ENCODE assay signal across 17 cellular contexts in the genomic region with DNA sequence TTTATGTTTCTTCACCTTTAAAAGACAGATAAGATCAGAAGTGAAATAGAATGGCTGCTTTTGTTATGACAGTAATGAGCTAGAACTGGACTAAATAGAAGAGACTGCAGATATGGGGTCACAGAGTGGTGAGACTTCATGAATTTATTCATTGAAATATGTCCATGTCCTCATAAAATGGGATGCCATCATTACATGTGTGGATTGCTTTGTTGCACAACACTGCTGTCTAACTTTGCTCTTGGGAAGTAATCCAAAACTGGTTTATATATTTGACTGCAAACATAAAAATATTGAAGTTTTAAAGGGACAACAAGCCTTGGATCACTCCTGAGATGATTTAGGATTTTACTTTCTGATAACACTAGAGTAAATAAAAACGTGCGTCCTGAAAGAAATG.
"Had no signal": no experiment of that assay in that cellular context is flagged by ENCODE, and none has a peak within 500 bp of the region (broad histone marks: within the 10 kb centered on the region; RNA-seq: fewer than 3 reads in every experiment).

No MANE protein-coding gene starts in this region.

- H3K36me3 ChIP-seq: stomach, thyroid gland had no signal

- H3K27me3 Mint-ChIP-seq: activated B cell treated with CpG ODN at 0.5 μM for 24 hours; activated CD4-positive, alpha-beta T cell treated with anti-CD3 and anti-CD28 coated beads, Interleukin-2, amount 10 ng/mL, durations not matched to agents 24 days and 14 days; brain had no signal

- H3K4me3 ChIP-seq: lung, skin epidermis, stomach, thyroid gland had no signal

- H3K4me1 ChIP-seq: parathyroid adenoma, stomach, thyroid gland had no signal

- H3K9me3 ChIP-seq: stomach, thyroid gland had no signal

- H3K4me3 Mint-ChIP-seq: activated B cell treated with CpG ODN at 0.5 μM for 24 hours; activated CD4-positive, alpha-beta T cell treated with anti-CD3 and anti-CD28 coated beads, Interleukin-2, amount 10 ng/mL, durations not matched to agents 24 days and 14 days; brain; immature natural killer cell; naive thymus-derived CD4-positive, alpha-beta T cell had no signal

- H3K36me3 Mint-ChIP-seq: brain; immature natural killer cell; naive thymus-derived CD4-positive, alpha-beta T cell had no signal

- H3K9me3 Mint-ChIP-seq: activated CD4-positive, alpha-beta T cell treated with anti-CD3 and anti-CD28 coated beads, Interleukin-2, amount 10 ng/mL, durations not matched to agents 24 days and 14 days; activated T-helper 2 cell treated with anti-CD3 and anti-CD28 coated beads, Interferon-gamma antibody, Interleukin-2, Interleukin-4, amounts not matched to agents 10 μg/mL and 5 μg/mL and 100 μg/mL, durations not matched to agents 14 hours and 24 hours and 36 hours; brain had no signal

- DNase-seq: activated B cell treated with CpG ODN at 0.5 μM for 24 hours; activated CD4-positive, alpha-beta T cell treated with anti-CD3 and anti-CD28 coated beads, Interleukin-2, amount 10 ng/mL, durations not matched to agents 24 days and 14 days; activated naive CD4-positive, alpha-beta T cell treated with anti-CD3 and anti-CD28 coated beads, Interleukin-2, amount 50 U/mL, for 16 hours; activated T-cell treated with anti-CD3 and anti-CD28 coated beads for 4 hours; amygdala; dermis blood vessel endothelial cell; immature natural killer cell; left colon; naive thymus-derived CD4-positive, alpha-beta T cell; stomach; thyroid gland had no signal

- H3K27me3 ChIP-seq: stomach, thyroid gland had no signal

- ATAC-seq: esophagus mucosa; left colon; naive thymus-derived CD4-positive, alpha-beta T cell had no signal

- H3K27ac ChIP-seq: parathyroid adenoma, skin epidermis, stomach, thyroid gland had no signal

- H3K4me1 Mint-ChIP-seq: activated B cell treated with CpG ODN at 0.5 μM for 24 hours; activated CD4-positive, alpha-beta T cell treated with anti-CD3 and anti-CD28 coated beads, Interleukin-2, amount 10 ng/mL, durations not matched to agents 24 days and 14 days; immature natural killer cell; naive thymus-derived CD4-positive, alpha-beta T cell had no signal

- H3K27ac Mint-ChIP-seq: activated B cell treated with CpG ODN at 0.5 μM for 24 hours; activated CD4-positive, alpha-beta T cell treated with anti-CD3 and anti-CD28 coated beads, Interleukin-2, amount 10 ng/mL, durations not matched to agents 24 days and 14 days; activated T-helper 2 cell treated with anti-CD3 and anti-CD28 coated beads, Interferon-gamma antibody, Interleukin-2, Interleukin-4, amounts not matched to agents 10 μg/mL and 5 μg/mL and 100 μg/mL, durations not matched to agents 14 hours and 24 hours and 36 hours; immature natural killer cell; naive thymus-derived CD4-positive, alpha-beta T cell had no signal
